Comparison of ENCODE assay signal across 26 cellular contexts in genomic region chr20:11277170-11277569, GRCh38.
"Had no signal": no experiment of that assay in that cellular context is flagged by ENCODE, and none has a peak within 500 bp of the region (broad histone marks: within the 10 kb centered on the region; RNA-seq: fewer than 3 reads in every experiment).

No MANE protein-coding gene starts in this region.

- FAIRE-seq: pancreas, small intestine, urothelium cell line had no signal

- H3K36me3 Mint-ChIP-seq: natural killer cell; stimulated activated effector memory CD8-positive, alpha-beta T cell treated with anti-CD3 and anti-CD28 coated beads, Interleukin-12 subunit alpha, Interleukin-12 subunit beta, amount 100 ng/mL, for 72 hours; stimulated activated naive B cell treated with anti-CD40 and anti-IgM and Interleukin-4, amounts not matched to agents 10 μg/mL and 1 μg/mL and 100 μg/mL, for 72 hours had no signal

- H3K4me3 ChIP-seq: pancreas, psoas muscle, right lobe of liver, sigmoid colon, stomach, thoracic aorta, thyroid gland, tibial nerve, upper lobe of left lung, vagina had no signal

- H3K9me3 ChIP-seq: neutrophil, pancreas, psoas muscle, right lobe of liver, sigmoid colon, stomach, thoracic aorta, thyroid gland, tibial nerve, upper lobe of left lung, vagina had no signal

- H3K4me1 Mint-ChIP-seq: natural killer cell; stimulated activated effector memory CD8-positive, alpha-beta T cell treated with anti-CD3 and anti-CD28 coated beads, Interleukin-12 subunit alpha, Interleukin-12 subunit beta, amount 100 ng/mL, for 72 hours; stimulated activated naive B cell treated with anti-CD40 and anti-IgM and Interleukin-4, amounts not matched to agents 10 μg/mL and 1 μg/mL and 100 μg/mL, for 72 hours had no signal

- DNase-seq: natural killer cell; nucleus accumbens; pancreas; psoas muscle; right cardiac atrium; right lobe of liver; sigmoid colon; small intestine; stimulated activated CD4-positive, alpha-beta T cell treated with anti-CD3 and anti-CD28 coated beads, Interleukin-15, amount 100 ng/mL, for 24 hours; stimulated activated CD4-positive, alpha-beta T cell treated with anti-CD3 and anti-CD28 coated beads, Interleukin-2, amount 100 ng/mL, for 24 hours; stimulated activated CD4-positive, alpha-beta T cell treated with anti-CD3 and anti-CD28 coated beads, Interleukin-2, amount 100 ng/mL, for 48 hours; stimulated activated CD4-positive, alpha-beta T cell treated with anti-CD3 and anti-CD28 coated beads, Interleukin-4, amount 100 ng/mL, for 24 hours; stimulated activated naive B cell treated with anti-CD40 and anti-IgM and Interleukin-4, amounts not matched to agents 10 μg/mL and 1 μg/mL and 100 μg/mL, for 72 hours; stimulated activated naive CD4-positive, alpha-beta T cell treated with Interleukin-2 at 50 U/mL for 16 hours; stomach; thyroid gland; trophoblast cell; upper lobe of left lung had no signal

- H3K27ac Mint-ChIP-seq: natural killer cell; nephron; stimulated activated effector memory CD8-positive, alpha-beta T cell treated with anti-CD3 and anti-CD28 coated beads, Interleukin-12 subunit alpha, Interleukin-12 subunit beta, amount 100 ng/mL, for 72 hours; stimulated activated naive B cell treated with anti-CD40 and anti-IgM and Interleukin-4, amounts not matched to agents 10 μg/mL and 1 μg/mL and 100 μg/mL, for 72 hours; stimulated activated naive CD8-positive, alpha-beta T cell treated with anti-CD3 and anti-CD28 coated beads, Interleukin-15, Interleukin-2, amounts not matched to agents 100 ng/mL and 50 ng/mL, for 24 hours had no signal

- H3K4me3 Mint-ChIP-seq: natural killer cell; nephron; stimulated activated effector memory CD8-positive, alpha-beta T cell treated with anti-CD3 and anti-CD28 coated beads, Interleukin-12 subunit alpha, Interleukin-12 subunit beta, amount 100 ng/mL, for 72 hours; stimulated activated naive B cell treated with anti-CD40 and anti-IgM and Interleukin-4, amounts not matched to agents 10 μg/mL and 1 μg/mL and 100 μg/mL, for 72 hours; stimulated activated naive CD8-positive, alpha-beta T cell treated with anti-CD3 and anti-CD28 coated beads, Interleukin-15, Interleukin-2, amounts not matched to agents 100 ng/mL and 50 ng/mL, for 24 hours had no signal

- H3K27me3 Mint-ChIP-seq: stimulated activated naive CD8-positive, alpha-beta T cell treated with anti-CD3 and anti-CD28 coated beads, Interleukin-15, Interleukin-2, amounts not matched to agents 100 ng/mL and 50 ng/mL, for 24 hours had no signal

- H3K4me1 ChIP-seq: pancreas, right lobe of liver, sigmoid colon, thyroid gland had no signal

- H3K36me3 ChIP-seq: neutrophil, pancreas, right lobe of liver, sigmoid colon, stomach, thoracic aorta, thyroid gland, tibial nerve, upper lobe of left lung, vagina had no signal

- H3K9me3 Mint-ChIP-seq: nephron; stimulated activated naive CD8-positive, alpha-beta T cell treated with anti-CD3 and anti-CD28 coated beads, Interleukin-15, Interleukin-2, amounts not matched to agents 100 ng/mL and 50 ng/mL, for 24 hours had no signal

- H3K27ac ChIP-seq: neutrophil, pancreas, psoas muscle, right lobe of liver, sigmoid colon, stomach, thoracic aorta, thyroid gland, tibial nerve, upper lobe of left lung, vagina had no signal

- H3K27me3 ChIP-seq: neutrophil, pancreas, right lobe of liver, stomach, thyroid gland, tibial nerve, upper lobe of left lung, vagina had no signal
